Comparison of ENCODE assay signal across 10 cellular contexts in genomic region chr4:10461850-10462400, GRCh38. TPM values are rescaled to one million over a fixed set of nuclear protein-coding genes. Genes with fewer than 3 reads are reported as not detected.
DNase-seq lines count a peak whose midpoint lies in the region; ATAC-seq, FAIRE-seq and TF ChIP-seq lines count a peak whose summit lies in the region.
"Had no signal": no experiment of that assay in that cellular context is flagged by ENCODE, and none has a peak within 500 bp of the region (broad histone marks: within the 10 kb centered on the region; RNA-seq: fewer than 3 reads in every experiment).

No MANE protein-coding gene starts in this region.

- peaks cover 0 to 8% (median 5%) of the 10 kb centered on the region in 5 donors for H3K36me3 Mint-ChIP-seq in naive thymus-derived CD4-positive, alpha-beta T cell

- H3K9me3 ChIP-seq in right lobe of liver, result no peaks in the 10 kb centered on the region
- H3K9me3 ChIP-seq in HepG2 (ENCODE audit: low read length), result no peaks in the 10 kb centered on the region
- H3K9me3 ChIP-seq in naive thymus-derived CD4-positive, alpha-beta T cell (ENCODE audit: control insufficient read depth in 2 of 3, low read length in 3 of 3), result peaks cover 0 to 6% (median 0%) of the 10 kb centered on the region in 3 experiments
- no peaks in the 10 kb centered on the region for H3K9me3 ChIP-seq in Karpas-422 (ENCODE audit: low read length)

- H3K4me3 Mint-ChIP-seq in naive thymus-derived CD4-positive, alpha-beta T cell, result peak overlapping the region; percentile 77 to 92 (median 86)

- FAIRE-seq in HepG2 (lab: Jason Lieb, UNC), result no peak

- H2AFZ ChIP-seq in HepG2 (ENCODE audit: low read length), result no peak overlapping the region
- H2AFZ ChIP-seq in Karpas-422 (ENCODE audit: low read length), result no peak overlapping the region

- H3K4me1 Mint-ChIP-seq in naive thymus-derived CD4-positive, alpha-beta T cell, result peaks cover 13 to 34% (median 27%) of the 10 kb centered on the region in 7 donors

- H3K4me1 ChIP-seq in right lobe of liver (no peaks in the 10 kb centered on the region), HepG2 (ENCODE audit: insufficient read depth, low read length) (no peaks in the 10 kb centered on the region), Karpas-422 (ENCODE audit: low read length) (peaks cover 4% of the 10 kb centered on the region)
- peaks cover 4% of the 10 kb centered on the region in 2 donors for H3K4me1 ChIP-seq in naive thymus-derived CD4-positive, alpha-beta T cell (ENCODE audit: control insufficient read depth in 2 of 2, insufficient read depth in 2 of 2, low read length in 2 of 2)

- H3K4me2 ChIP-seq in HepG2 (ENCODE audit: low read depth, low read length) (no peak overlapping the region), Karpas-422 (ENCODE audit: low read depth, low read length, poor library complexity, severe bottlenecking) (no peak overlapping the region)

- peaks cover 21 to 44% (median 37%) of the 10 kb centered on the region in 5 donors for H3K27me3 Mint-ChIP-seq in naive thymus-derived CD4-positive, alpha-beta T cell

- H3K4me3 ChIP-seq in right lobe of liver (peak overlapping the region in 2 of 3 donors; percentile 12 to 40), HepG2 (replicated peaks in 1 of 3; ENCODE audit: insufficient read depth in 1 of 3, low read depth in 2 of 3, low read length in 3 of 3) (no peak overlapping the region), Karpas-422 (ENCODE audit: low read length) (no peak overlapping the region)
- H3K4me3 ChIP-seq in naive thymus-derived CD4-positive, alpha-beta T cell (ENCODE audit: low read length), result peak overlapping the region; percentile 61

- TF ChIP-seq EP300 in HepG2 (IDR thresholded peaks at IDR 0.05; ENCODE audit: low read depth in 2 of 2, low read length in 2 of 2) (no peak), HepG2 (CRISPR knock-in tag; IDR thresholded peaks at IDR 0.05; ENCODE audit: borderline replicate concordance) (no peak)

- DNase-seq in right lobe of liver, result no peak
- no peak for DNase-seq in HepG2 (ENCODE audit: low spot score)
- peak; percentile 48 for DNase-seq in ecto neural progenitor cell (ENCODE audit: low spot score)
- no peak for DNase-seq in naive thymus-derived CD4-positive, alpha-beta T cell
- DNase-seq in epidermal melanocyte (ENCODE audit: insufficient read length, low spot score), result no peak
- no peak for DNase-seq in NOMO-1 treated with DMSO at 0.1 percent for 48 hours (lab: John Stamatoyannopoulos, UW; ENCODE audit: unreplicated experiment)
- DNase-seq in Karpas-422, result no peak
- DNase-seq: NCI-H748 treated with DMSO at 0.1 percent for 48 hours, WERI-Rb-1 had no signal

- H3K9me3 Mint-ChIP-seq in naive thymus-derived CD4-positive, alpha-beta T cell, result peaks cover 0 to 12% (median 5%) of the 10 kb centered on the region in 11 donors

- H3K27me3 ChIP-seq in right lobe of liver (peaks cover 0 to 13% of the 10 kb centered on the region in 2 donors), HepG2 (ENCODE audit: control insufficient read depth in 1 of 2, insufficient read depth in 2 of 2, low read length in 2 of 2) (peaks cover 0 to 4% of the 10 kb centered on the region in 2 experiments; a peak in 1 of 5 replicates), Karpas-422 (ENCODE audit: low read length) (no peaks in the 10 kb centered on the region)
- no peaks in the 10 kb centered on the region for H3K27me3 ChIP-seq in naive thymus-derived CD4-positive, alpha-beta T cell (ENCODE audit: control insufficient read depth in 2 of 2, insufficient read depth in 2 of 2, low read length in 2 of 2)

- H3K79me2 ChIP-seq in HepG2 (ENCODE audit: insufficient read depth, low read length), result no peaks in the 10 kb centered on the region
- no peaks in the 10 kb centered on the region for H3K79me2 ChIP-seq in Karpas-422 (ENCODE audit: low read length)

- H3K27ac ChIP-seq in right lobe of liver (no peak overlapping the region), HepG2 (ENCODE audit: extremely low read length, insufficient read depth, low read length) (no peak overlapping the region), Karpas-422 (ENCODE audit: low read length) (no peak overlapping the region)
- no peak overlapping the region for H3K27ac ChIP-seq in naive thymus-derived CD4-positive, alpha-beta T cell (ENCODE audit: low read depth, low read length)
- H3K27ac ChIP-seq: WERI-Rb-1 had no signal

- POLR2A ChIA-PET in HepG2 (lab: Yijun Ruan, JAX), result no interaction called here
- POLR2A ChIA-PET in naive thymus-derived CD4-positive, alpha-beta T cell (lab: Charles Lee), result interaction anchor here (0.9 to 3.4 kb wide), 2 partner anchors 306 to 344 kb away, joined by 3 to 15 read pairs; partner anchors contain the start of gene WDR1

- H3K36me3 ChIP-seq in right lobe of liver (no peaks in the 10 kb centered on the region), HepG2 (replicated peaks in 1 of 2; ENCODE audit: control insufficient read depth in 1 of 2, insufficient read depth in 2 of 2, low read length in 2 of 2) (no peaks in the 10 kb centered on the region), Karpas-422 (ENCODE audit: insufficient read depth, low read length) (no peaks in the 10 kb centered on the region)
- H3K36me3 ChIP-seq in naive thymus-derived CD4-positive, alpha-beta T cell (ENCODE audit: control insufficient read depth in 2 of 3, insufficient read depth in 3 of 3, low read length in 3 of 3), result no peaks in the 10 kb centered on the region
- H3K36me3 ChIP-seq: WERI-Rb-1 had no signal

- TF ChIP-seq RAD21 in HepG2 (CRISPR knock-in tag; IDR thresholded peaks at IDR 0.05), result no peak

- H3K9me2 ChIP-seq in Karpas-422 (replicated peaks; ENCODE audit: insufficient read depth, low read length), result no peaks in the 10 kb centered on the region

- WGBS in right lobe of liver (ENCODE audit: insufficient coverage, low coverage, low lambda C conversion rate, missing lambda C conversion rate), result 22% methylated on average over 15 of the region's 27 CpGs
- 70% methylated on average over 27 of the region's 27 CpGs for WGBS in HepG2 (ENCODE audit: low lambda C conversion rate)

- peak overlapping the region in 2 of 9 donors; percentile 36 to 85 for H3K27ac Mint-ChIP-seq in naive thymus-derived CD4-positive, alpha-beta T cell

- in situ Hi-C loops in HepG2 (cut with HindIII; ENCODE audit: extremely low pct_ligation_motif_present, low pct_unique_long_range_greater_than_20kb), result no loop called here

- H4K20me1 ChIP-seq in HepG2 (ENCODE audit: insufficient read depth, low read length) (no peaks in the 10 kb centered on the region; the same call in 1 of the 2 replicates), Karpas-422 (ENCODE audit: insufficient read depth, low read depth, low read length) (no peaks in the 10 kb centered on the region)

- no TSS peak for BruUV-seq in HepG2 (replicated peaks; lab: Mats Ljungman, UMichigan)

- TF ChIP-seq POLR2A in right lobe of liver (IDR thresholded peaks at IDR 0.05) (no peak), HepG2 (IDR thresholded peaks at IDR 0.05; ENCODE audit: insufficient read depth in 1 of 2, low read depth in 2 of 2, low read length in 2 of 2) (no peak)

- intact Hi-C loops in right lobe of liver (cut with DNase I), result no loop called here
- intact Hi-C loops in HepG2 (cut with micrococcal nuclease; ENCODE audit: unreplicated experiment), result loop anchor here (10.0 kb wide), 1 partner anchor 73 kb away; no protein-coding TSS in a partner anchor
- intact Hi-C loops in naive thymus-derived CD4-positive, alpha-beta T cell (cut with micrococcal nuclease), result loop anchor here (1.0 to 10.0 kb wide), 7 partner anchors 40 to 443 kb away; partner anchors contain the start of gene WDR1 (in 1 of the 2)

- TF ChIP-seq CTCF in right lobe of liver (IDR thresholded peaks at IDR 0.05), result no peak
- TF ChIP-seq CTCF in HepG2 (CRISPR knock-in tag; IDR thresholded peaks at IDR 0.05), result no peak

- H3K9ac ChIP-seq in HepG2 (ENCODE audit: insufficient read depth, low read depth, low read length), result no peak overlapping the region
- no peak overlapping the region for H3K9ac ChIP-seq in Karpas-422 (ENCODE audit: low read length)

- ATAC-seq in right lobe of liver, result no peak
- ATAC-seq in HepG2, result no peak
- no peak for ATAC-seq in naive thymus-derived CD4-positive, alpha-beta T cell
- ATAC-seq in HG02981 (IDR thresholded peaks at IDR 0.05; ENCODE audit: unreplicated experiment), result no peak

- CTCF ChIA-PET in HepG2 (lab: Yijun Ruan, JAX; ENCODE audit: low intra/inter-chr PET ratio, low total read pairs), result no interaction called here
- CTCF ChIA-PET in naive thymus-derived CD4-positive, alpha-beta T cell (lab: Charles Lee), result interaction anchor here (1.0 to 2.4 kb wide), 8 partner anchors 9 to 344 kb away, joined by 3 to 9 read pairs (median 4); no protein-coding TSS in a partner anchor

TF ChIP-seq in HepG2, 621 proteins besides CTCF, POLR2A, EP300 and RAD21:
- TF ChIP-seq HNRNPLL (IDR thresholded peaks at IDR 0.05; ENCODE audit: low read depth, low read length, poor library complexity, severe bottlenecking), result no peak

RNA-seq across cellular contexts. Expression of gene ZNF518B, which starts 4.7 kb away (rescaled TPM):
- total RNA-seq in right lobe of liver (1 to 10 TPM; 2.2 to 8.0 (median 4.4) TPM), HepG2 (2016; rRNA removed; fragmentation: Illumina TruSeq; extraction: Trizol) (0.02 and 0.17 TPM in 2 replicates)
- not detected in 2 replicates for total RNA-seq in HepG2 (2016; cell fraction: cytosol; rRNA removed; fragmentation: Illumina TruSeq; extraction: Trizol; ENCODE audit: low read depth)
- total RNA-seq in HepG2 (2016; cell fraction: insoluble cytoplasmic fraction; rRNA removed; fragmentation: Illumina TruSeq; extraction: Trizol), result 0.02 TPM in 1 of 2 replicates, not detected in the other
- 0.03 TPM in 1 of 2 replicates, not detected in the other for total RNA-seq in HepG2 (2016; cell fraction: membrane; rRNA removed; fragmentation: Illumina TruSeq; extraction: Trizol)
- 0.09 TPM in 1 of 2 replicates, not detected in the other for total RNA-seq in HepG2 (2016; cell fraction: nucleus; rRNA removed; fragmentation: Illumina TruSeq; extraction: Trizol)
- not detected in 2 replicates for polyA plus RNA-seq in HepG2 (2011; rRNA removed)
- polyA plus RNA-seq in HepG2 (2011; cell fraction: cytosol; rRNA removed), result not detected in 2 replicates
- polyA plus RNA-seq in HepG2 (2011; cell fraction: nucleus; rRNA removed), result not detected in 2 replicates
- polyA plus RNA-seq in HepG2 (2012), result not detected in 2 replicates
- polyA plus RNA-seq in HepG2 (2016; cell fraction: cytosol; fragmentation: Illumina TruSeq; extraction: Trizol; ENCODE audit: low read depth), result not detected in 2 replicates
- 0.07 TPM in 1 of 2 replicates, not detected in the other for polyA plus RNA-seq in HepG2 (2016; cell fraction: insoluble cytoplasmic fraction; fragmentation: Illumina TruSeq; extraction: Trizol; ENCODE audit: low read depth)
- polyA plus RNA-seq in HepG2 (2016; cell fraction: membrane; fragmentation: Illumina TruSeq; extraction: Trizol; ENCODE audit: low read depth), result not detected in 2 replicates
- not detected in 2 replicates for polyA plus RNA-seq in HepG2 (2016; cell fraction: nucleus; fragmentation: Illumina TruSeq; extraction: Trizol; ENCODE audit: insufficient read depth, low read depth)
- polyA minus RNA-seq in HepG2 (2011; rRNA and poly(A)+ RNA removed; ENCODE audit: low replicate concordance), result 0.05 TPM in 1 of 2 replicates, not detected in the other
- not detected in 2 replicates for polyA minus RNA-seq in HepG2 (2011; cell fraction: cytosol; rRNA and poly(A)+ RNA removed)
- 0.25 TPM in 1 of 2 replicates, not detected in the other for polyA minus RNA-seq in HepG2 (2011; cell fraction: nucleus; rRNA and poly(A)+ RNA removed)
- total RNA-seq in naive thymus-derived CD4-positive, alpha-beta T cell, result 10 to 100 TPM; 27.3 to 53.0 (median 30.3) TPM
- 10 to 100 TPM; 13.4 to 23.2 TPM for polyA plus RNA-seq in naive thymus-derived CD4-positive, alpha-beta T cell
- total RNA-seq in Karpas-422 (2014; rRNA removed; shearing (Covaris generic); ENCODE audit: low replicate concordance), result 29.7 and 76.6 TPM in 2 replicates

Comparison
In these comparisons a context has a peak if more than half of its experiments do, and no peak if none do; other contexts are left out.
1. H3K4me3 ChIP-seq: peak in right lobe of liver (2 of 3) and naive thymus-derived CD4-positive, alpha-beta T cell (single experiment); none in HepG2 (0 of 3) and Karpas-422 (single experiment).
2. intact Hi-C loops: an anchor here in HepG2 (10.0 kb wide) and naive thymus-derived CD4-positive, alpha-beta T cell (1.0 to 10.0 kb wide); none called in right lobe of liver.